In genomic region chr4:159051245-159052071, GRCh38 we compare ENCODE assay signal across 12 cellular contexts. TPM values are rescaled to one million over a fixed set of nuclear protein-coding genes. Genes with fewer than 3 reads are reported as not detected.
DNase-seq lines count a peak whose midpoint lies in the region; ATAC-seq, FAIRE-seq and TF ChIP-seq lines count a peak whose summit lies in the region.
"Had no signal": no experiment of that assay in that cellular context is flagged by ENCODE, and none has a peak within 500 bp of the region (broad histone marks: within the 10 kb centered on the region; RNA-seq: fewer than 3 reads in every experiment).

No MANE protein-coding gene starts in this region.

- no peak overlapping the region for H3K4me2 ChIP-seq in PC-9

- no TSS peak for BruUV-seq in PC-9 (replicated peaks; lab: Mats Ljungman, UMichigan)

- DNase-seq in GM12892 (ENCODE audit: insufficient read length) (peak; percentile 30), choroid plexus epithelial cell (ENCODE audit: low read depth) (peak; percentile 22), PC-9 (no peak), substantia nigra (lab: John Stamatoyannopoulos, UW) (no peak), AG08396 (ENCODE audit: low spot score) (no peak), UCSD-AML1 (lab: John Stamatoyannopoulos, UW; ENCODE audit: unreplicated experiment) (no peak)
- DNase-seq: EL, NCI-H146 had no signal

- POLR2A ChIA-PET in PC-9 (lab: Charles Lee; ENCODE audit: unreplicated experiment), result interaction anchor here (0.6 kb wide), 1 partner anchor 35 kb away, joined by 4 read pairs; no protein-coding TSS in a partner anchor

- FAIRE-seq in GM12892 (lab: Jason Lieb, UNC), result no peak
- FAIRE-seq: colon, islet of Langerhans had no signal

- ATAC-seq in GM19468 (IDR thresholded peaks at IDR 0.05; ENCODE audit: extremely low read depth, unreplicated experiment) (peak; percentile 91), HG03103 (IDR thresholded peaks at IDR 0.05; ENCODE audit: low read depth, unreplicated experiment) (peak; percentile 82)

- H3K27ac ChIP-seq in PC-9, result no peak overlapping the region
- no peak overlapping the region for H3K27ac ChIP-seq in substantia nigra (ENCODE audit: low read depth, low read length, poor library complexity, severe bottlenecking)

- H3K27me3 ChIP-seq in PC-9 (ENCODE audit: insufficient read depth, low read depth), result no peaks in the 10 kb centered on the region

- no peak for TF ChIP-seq CTCF in choroid plexus epithelial cell (conservative IDR thresholded peaks at IDR 0.05; ENCODE audit: low read depth, low read length)
- TF ChIP-seq CTCF in PC-9 (conservative IDR thresholded peaks at IDR 0.05), result no peak

- H3K9me2 ChIP-seq in PC-9 (ENCODE audit: insufficient read depth), result no peaks in the 10 kb centered on the region

- no peaks in the 10 kb centered on the region for H3F3A ChIP-seq in PC-9 (ENCODE audit: insufficient read depth, low read depth)

- H2AFZ ChIP-seq in PC-9, result no peak overlapping the region

- H3K79me2 ChIP-seq in PC-9 (ENCODE audit: low read depth), result no peaks in the 10 kb centered on the region

- no peaks in the 10 kb centered on the region for H4K20me1 ChIP-seq in PC-9 (ENCODE audit: insufficient read depth)

- no peaks in the 10 kb centered on the region for H3K4me1 ChIP-seq in PC-9 (replicated peaks; ENCODE audit: insufficient read depth)

- no peaks in the 10 kb centered on the region for H3K9me3 ChIP-seq in PC-9 (ENCODE audit: insufficient read depth, low read depth)

- no peaks in the 10 kb centered on the region for H3K36me3 ChIP-seq in PC-9 (ENCODE audit: low read depth)

- no peak for TF ChIP-seq POLR2A in GM12892 (IDR thresholded peaks at IDR 0.05; ENCODE audit: low read depth, low read length)

- H3K4me3 ChIP-seq in choroid plexus epithelial cell (ENCODE audit: low read depth, low read length) (no peak overlapping the region), PC-9 (no peak overlapping the region)

- CTCF ChIA-PET in PC-9 (lab: Charles Lee), result no interaction called here

- intact Hi-C loops in PC-9 (cut with micrococcal nuclease; ENCODE audit: unreplicated experiment), result no loop called here

RNA-seq across cellular contexts. Expression of gene RAPGEF2, which starts 51.4 kb away (rescaled TPM):
- polyA plus RNA-seq in GM12892 (2012; ENCODE audit: missing spikeins), result 5.9 TPM
- 26.2 and 29.8 TPM in 2 replicates for total RNA-seq in PC-9 (2021)

Comparison
In these comparisons a context has a peak if more than half of its experiments do, and no peak if none do; other contexts are left out.
1. DNase-seq: peak in GM12892 (single experiment) and choroid plexus epithelial cell (single experiment); none in PC-9 (0 of 2), substantia nigra (0 of 49), AG08396 (single experiment) and UCSD-AML1 (single experiment).